ENCODE assay signal across 10 cellular contexts in genomic region chr10:71246591-71247143, GRCh38. TPM values are rescaled to one million over a fixed set of nuclear protein-coding genes. Genes with fewer than 3 reads are reported as not detected.
DNase-seq lines count a peak whose midpoint lies in the region; ATAC-seq and TF ChIP-seq lines count a peak whose summit lies in the region.
"Had no signal": no experiment of that assay in that cellular context is flagged by ENCODE, and none has a peak within 500 bp of the region (broad histone marks: within the 10 kb centered on the region; RNA-seq: fewer than 3 reads in every experiment).

No MANE protein-coding gene starts in this region.

- H3K9me2 ChIP-seq in PC-9 (ENCODE audit: insufficient read depth), result no peaks in the 10 kb centered on the region

- POLR2A ChIA-PET in PC-9 (lab: Charles Lee; ENCODE audit: unreplicated experiment), result interaction anchor here (0.6 to 0.9 kb wide), 4 partner anchors 9 to 482 kb away, joined by 4 to 5 read pairs (median 4); no protein-coding TSS in a partner anchor

- H2AFZ ChIP-seq in PC-9, result no peak overlapping the region

- no peaks in the 10 kb centered on the region for H3K9me3 ChIP-seq in PC-9 (ENCODE audit: insufficient read depth, low read depth)
- no peaks in the 10 kb centered on the region for H3K9me3 ChIP-seq in prostate gland
- H3K9me3 ChIP-seq: adrenal gland had no signal

- H3F3A ChIP-seq in PC-9 (ENCODE audit: insufficient read depth, low read depth), result peaks cover 48% of the 10 kb centered on the region

- TF ChIP-seq CTCF in PC-9 (conservative IDR thresholded peaks at IDR 0.05) (no peak), prostate gland (IDR thresholded peaks at IDR 0.05) (no peak)

- 45% methylated on average over 11 of the region's 11 CpGs for whole genome bisulfite sequencing in prostate gland

- no peaks in the 10 kb centered on the region for H4K20me1 ChIP-seq in PC-9 (ENCODE audit: insufficient read depth)

- no peaks in the 10 kb centered on the region for H3K36me3 ChIP-seq in PC-9 (ENCODE audit: low read depth)
- H3K36me3 ChIP-seq in prostate gland, result no peaks in the 10 kb centered on the region
- H3K36me3 ChIP-seq: adrenal gland had no signal

- ATAC-seq in esophagus mucosa, result peak; percentile 85

- peak; percentile 62 for TF ChIP-seq POLR2A in prostate gland (IDR thresholded peaks at IDR 0.05)

- H3K27me3 ChIP-seq in PC-9 (ENCODE audit: insufficient read depth, low read depth), result no peaks in the 10 kb centered on the region
- no peaks in the 10 kb centered on the region for H3K27me3 ChIP-seq in prostate gland (replicated peaks; ENCODE audit: insufficient read depth)
- H3K27me3 ChIP-seq: adrenal gland had no signal

- 0 out of 2 replicates have a peak, but pooled peaks cover 5% of the 10 kb centered on the region for H3K79me2 ChIP-seq in PC-9 (ENCODE audit: low read depth)

- no TSS peak for BruUV-seq in PC-9 (replicated peaks; lab: Mats Ljungman, UMichigan)

- CTCF ChIA-PET in PC-9 (lab: Charles Lee), result interaction anchor here (0.5 to 1.0 kb wide), 2 partner anchors 24 to 676 kb away, joined by 3 to 6 read pairs; no protein-coding TSS in a partner anchor

- peak overlapping the region; percentile 61 for H3K4me2 ChIP-seq in PC-9

- DNase-seq in HT-29 (ENCODE audit: low spot score), result peak; percentile 80
- DNase-seq in PC-9, result peak; percentile 95 to 99
- peak; percentile 85 for DNase-seq in prostate gland (ENCODE audit: low spot score)
- no peak for DNase-seq in activated gamma-delta T cell (lab: John Stamatoyannopoulos, UW)
- DNase-seq in EL, result no peak
- DNase-seq in NCI-H128 (lab: John Stamatoyannopoulos, UW; ENCODE audit: unreplicated experiment), result no peak
- DNase-seq in GOT3 (lab: John Stamatoyannopoulos, UW), result no peak
- DNase-seq: adrenal gland; stimulated activated CD4-positive, alpha-beta T cell treated with anti-CD3 and anti-CD28 coated beads, Interleukin-2, amount 100 ng/mL, for 48 hours had no signal

- H3K4me1 ChIP-seq in PC-9 (replicated peaks; ENCODE audit: insufficient read depth), result peaks cover 72% of the 10 kb centered on the region
- peaks cover 25% of the 10 kb centered on the region for H3K4me1 ChIP-seq in prostate gland (replicated peaks)

- H3K4me3 ChIP-seq in PC-9, result no peak overlapping the region
- H3K4me3 ChIP-seq in prostate gland, result no peak overlapping the region
- H3K4me3 ChIP-seq: adrenal gland had no signal

- H3K27ac ChIP-seq in PC-9, result peak overlapping the region; percentile 85
- H3K27ac ChIP-seq in prostate gland, result peak overlapping the region; percentile 59 to 63

- intact Hi-C loops in PC-9 (cut with micrococcal nuclease; ENCODE audit: unreplicated experiment) (loop anchor here (1.0 kb wide), 2 partner anchors 10 to 28 kb away; no protein-coding TSS in a partner anchor), prostate gland (cut with DNase I) (no loop called here)

RNA-seq across cellular contexts. Expression of gene UNC5B, which starts 34.3 kb away (rescaled TPM):
- total RNA-seq in HT-29 (2014; rRNA removed; shearing (Covaris generic)), result 0.21 and 0.51 TPM in 2 replicates
- total RNA-seq in PC-9 (2021) (1.7 and 2.7 TPM in 2 replicates), esophagus mucosa (37.0 TPM), prostate gland (10 to 100 TPM; 12.8 to 58.4 TPM)

Comparison
In these comparisons a context has a peak if more than half of its experiments do, and no peak if none do; other contexts are left out.
1. DNase-seq: peak in HT-29 (single experiment), PC-9 (2 of 2) and prostate gland (single experiment); none in activated gamma-delta T cell (single experiment), EL (single experiment), NCI-H128 (single experiment) and GOT3 (single experiment).